Comparison of ENCODE assay signal across 8 cellular contexts in genomic region chr19:32570081-32570785, GRCh38. TPM values are rescaled to one million over a fixed set of nuclear protein-coding genes. Genes with fewer than 3 reads are reported as not detected.
DNase-seq lines count a peak whose midpoint lies in the region; ATAC-seq and TF ChIP-seq lines count a peak whose summit lies in the region.

No MANE protein-coding gene starts in this region.

- no peaks in the 10 kb centered on the region for H3K36me3 ChIP-seq in upper lobe of right lung

- no peak overlapping the region for H3K4me3 ChIP-seq in upper lobe of right lung

- H3K27me3 ChIP-seq in upper lobe of right lung, result peaks cover 27% of the 10 kb centered on the region

- intact Hi-C loops in upper lobe of right lung (cut with DNase I), result loop anchor here (10.0 kb wide), 1 partner anchor 225 kb away; the partner anchor contains the start of gene ZNF507

- peak; percentile 80 for ATAC-seq in upper lobe of right lung

- no peak overlapping the region for H3K27ac ChIP-seq in upper lobe of right lung

- no peaks in the 10 kb centered on the region for H3K9me3 ChIP-seq in upper lobe of right lung

- DNase-seq in CD1c-positive myeloid dendritic cell (ENCODE audit: extremely low spot score) (peak; percentile 46), H4 (ENCODE audit: low spot score) (peak; percentile 59), NCI-H510A (lab: John Stamatoyannopoulos, UW) (peak; percentile 22), erythroblast (lab: John Stamatoyannopoulos, UW) (peak; percentile 65 to 73), myocyte (ENCODE audit: low read depth) (peak; percentile 74), upper lobe of right lung (no peak), amniotic stem cell (lab: John Stamatoyannopoulos, UW) (no peak)
- DNase-seq in activated CD4-positive, alpha-beta T cell treated with anti-CD3 and anti-CD28 coated beads, Interleukin-2, amount 50 U/mL, for 4 hours, result peak; percentile 44 to 46

- no peak for TF ChIP-seq POLR2A in erythroblast (IDR thresholded peaks at IDR 0.05; ENCODE audit: low read length)

- H3K4me1 ChIP-seq in upper lobe of right lung, result no peaks in the 10 kb centered on the region

- TF ChIP-seq CTCF in upper lobe of right lung (IDR thresholded peaks at IDR 0.05), result peak; percentile 53

RNA-seq across cellular contexts. Expression of gene PDCD5, which starts 10.8 kb away (rescaled TPM):
- total RNA-seq in H4 (2014; rRNA removed; shearing (Covaris generic)), result 294 and 308 TPM in 2 replicates
- total RNA-seq in myocyte, result 123 and 146 TPM in 2 replicates
- 81.6 TPM for polyA plus RNA-seq in myocyte (2012)
- 57.7 TPM for total RNA-seq in upper lobe of right lung

Comparison
In these comparisons a context has a peak if more than half of its experiments do, and no peak if none do; other contexts are left out.
1. DNase-seq: peak in CD1c-positive myeloid dendritic cell (single experiment), H4 (single experiment), NCI-H510A (single experiment), activated CD4-positive, alpha-beta T cell treated with anti-CD3 and anti-CD28 coated beads, Interleukin-2, amount 50 U/mL, for 4 hours (2 of 2), erythroblast (2 of 2) and myocyte (single experiment); none in upper lobe of right lung (single experiment) and amniotic stem cell (single experiment).